8 cellular contexts compared by ENCODE assay signal in the genomic region with DNA sequence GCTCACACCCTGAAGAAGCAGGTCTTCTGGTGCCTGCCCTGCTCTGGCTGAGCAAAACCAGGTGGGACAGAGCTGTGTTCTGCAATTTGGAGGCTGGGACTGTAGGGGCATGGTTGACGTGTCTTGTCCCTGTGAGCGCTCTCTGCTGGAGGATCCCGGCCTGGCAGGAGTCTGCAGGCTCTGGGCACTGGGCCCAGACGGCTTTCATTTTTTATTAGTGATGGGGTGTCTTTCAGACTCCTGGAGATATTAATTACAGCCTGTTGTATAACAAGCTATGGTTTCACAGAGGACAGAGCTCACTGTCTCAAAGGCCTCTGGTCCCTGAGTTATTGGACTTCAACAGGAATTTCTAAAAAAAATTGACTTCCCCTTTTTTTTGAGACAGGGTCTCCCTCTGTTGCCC. TPM values are rescaled to one million over a fixed set of nuclear protein-coding genes. Genes with fewer than 3 reads are reported as not detected.
DNase-seq lines count a peak whose midpoint lies in the region; ATAC-seq and TF ChIP-seq lines count a peak whose summit lies in the region.

No MANE protein-coding gene starts in this region.

- no peaks in the 10 kb centered on the region for H3K36me3 ChIP-seq in KMS-11 (ENCODE audit: insufficient read depth)
- H3K36me3 ChIP-seq in right lobe of liver: no peaks in the 10 kb centered on the region

- ATAC-seq in GM21515 (IDR thresholded peaks at IDR 0.05; ENCODE audit: unreplicated experiment) (peak; percentile 87), right lobe of liver (peak; percentile 78 to 90 (median 86))

- TF ChIP-seq CTCF in KMS-11 (conservative IDR thresholded peaks at IDR 0.05; ENCODE audit: low read depth, low read length) (peak; percentile 76), VCaP (conservative IDR thresholded peaks at IDR 0.05) (peak; percentile 78), choroid plexus epithelial cell (conservative IDR thresholded peaks at IDR 0.05; ENCODE audit: low read depth, low read length) (peak; percentile 87), right lobe of liver (IDR thresholded peaks at IDR 0.05) (peak; percentile 43 to 60 (median 52))

- H3K9me3 ChIP-seq in right lobe of liver: no peaks in the 10 kb centered on the region

- H3K4me2 ChIP-seq in KMS-11: peak overlapping the region; percentile 13; the same call in 1 of the 2 replicates

- intact Hi-C loops in right lobe of liver (cut with DNase I): loop anchor here in 1 of 2 donors (10.0 kb wide), 1 partner anchor 57 kb away; a partner anchor contains a TSS

- H3K27ac ChIP-seq in KMS-11 (no peak overlapping the region), VCaP (peak overlapping the region; percentile 87), right lobe of liver (no peak overlapping the region)

- no peak overlapping the region for H3K9ac ChIP-seq in KMS-11

- peak overlapping the region; percentile 48; the same call in 1 of the 2 replicates for H2AFZ ChIP-seq in KMS-11 (ENCODE audit: low read depth)

- H3K4me3 ChIP-seq in KMS-11 (IDR thresholded peaks at IDR 0.05; ENCODE audit: insufficient read depth, low read depth, low read length): no peak overlapping the region
- no peak overlapping the region for H3K4me3 ChIP-seq in choroid plexus epithelial cell (ENCODE audit: low read depth, low read length)
- H3K4me3 ChIP-seq in right lobe of liver: no peak overlapping the region

- TF ChIP-seq POLR2A in right lobe of liver (IDR thresholded peaks at IDR 0.05): no peak

- H3K79me2 ChIP-seq in KMS-11 (ENCODE audit: insufficient read depth, low read depth): no peaks in the 10 kb centered on the region

- in situ Hi-C loops in G401 (cut with HindIII; ENCODE audit: low sequenced_read_pairs): no loop called here

- DNase-seq in G401 (ENCODE audit: low spot score) (peak; percentile 51), choroid plexus epithelial cell (ENCODE audit: low read depth) (peak; percentile 77), right lobe of liver (peak in 2 of 3 donors; percentile 61 to 65), cortex of kidney (lab: John Stamatoyannopoulos, UW) (no peak)
- peak; percentile 16 for DNase-seq in stimulated activated CD8-positive, alpha-beta memory T cell treated with anti-CD3 and anti-CD28 coated beads, Interleukin-7, amount 100 ng/mL, for 24 hours (ENCODE audit: low read depth)

- no peaks in the 10 kb centered on the region for H3K27me3 ChIP-seq in KMS-11 (ENCODE audit: insufficient read depth, low read depth)
- H3K27me3 ChIP-seq in right lobe of liver: no peaks in the 10 kb centered on the region

- no peaks in the 10 kb centered on the region for H4K20me1 ChIP-seq in KMS-11 (ENCODE audit: insufficient read depth)

- WGBS in right lobe of liver (ENCODE audit: insufficient coverage, low coverage, low lambda C conversion rate, missing lambda C conversion rate): 25% methylated on average over 4 of the region's 4 CpGs

- H3K4me1 ChIP-seq in KMS-11 (ENCODE audit: low read depth, poor library complexity, severe bottlenecking) (peaks cover 10% of the 10 kb centered on the region), right lobe of liver (no peaks in the 10 kb centered on the region)

RNA-seq across cellular contexts. Expression of a gene that starts 29.5 kb away (rescaled TPM):
- 7.6 and 9.0 TPM in 2 replicates for total RNA-seq in G401 (2014; rRNA removed; shearing (Covaris generic))
- 10 to 100 TPM in 1 of 6 experiments, 1 to 10 TPM in 5; 4.7 to 17.1 (median 7.4) TPM for total RNA-seq in right lobe of liver

RNA-seq across cellular contexts. Expression of a gene that starts 58.8 kb away (rescaled TPM):
- 5.3 and 7.0 TPM in 2 replicates for total RNA-seq in G401 (2014; rRNA removed; shearing (Covaris generic))
- 1 to 10 TPM; 4.9 to 8.1 (median 6.9) TPM for total RNA-seq in right lobe of liver
